Comparison of ENCODE assay signal across 8 cellular contexts in genomic region chr6:11218827-11219826, GRCh38. TPM values are rescaled to one million over a fixed set of nuclear protein-coding genes. Genes with fewer than 3 reads are reported as not detected.
DNase-seq lines count a peak whose midpoint lies in the region; ATAC-seq and TF ChIP-seq lines count a peak whose summit lies in the region.

No MANE protein-coding gene starts in this region.

- peak overlapping the region; percentile 61 to 84 (median 74) for H3K27ac ChIP-seq in gastrocnemius medialis

- H3K27me3 Mint-ChIP-seq in IgD-negative memory B cell, result no peaks in the 10 kb centered on the region

- ATAC-seq in gastrocnemius medialis, result peak; percentile 64 to 67

- no peaks in the 10 kb centered on the region for H3K27me3 ChIP-seq in gastrocnemius medialis

- no peak overlapping the region for H3K4me3 Mint-ChIP-seq in IgD-negative memory B cell

- H3K36me3 ChIP-seq in gastrocnemius medialis, result no peaks in the 10 kb centered on the region

- H3K4me1 ChIP-seq in gastrocnemius medialis, result peaks cover 28 to 48% of the 10 kb centered on the region in 2 donors

- H3K9me3 Mint-ChIP-seq in IgD-negative memory B cell, result no peaks in the 10 kb centered on the region

- peaks cover 8% of the 10 kb centered on the region for H3K36me3 Mint-ChIP-seq in IgD-negative memory B cell

- H3K4me3 ChIP-seq in gastrocnemius medialis, result peak overlapping the region in 2 of 4 donors; percentile 3 to 7

- H3K27ac Mint-ChIP-seq in IgD-negative memory B cell, result peak overlapping the region in 2 of 3 donors; percentile 19 to 47

- DNase-seq in astrocyte of the hippocampus (ENCODE audit: low read depth, low spot score) (peak; percentile 20), kidney tubule cell (ENCODE audit: low spot score) (peak; percentile 87), gastrocnemius medialis (peak; percentile 37 to 55), A172 (ENCODE audit: low spot score) (no peak), GDM1 (lab: John Stamatoyannopoulos, UW) (no peak), NCI-H2227 treated with DMSO at 0.1 percent for 48 hours (lab: John Stamatoyannopoulos, UW) (no peak), NCI-H446 (lab: John Stamatoyannopoulos, UW) (no peak)

- peak in 1 of 2 donors; percentile 50 for TF ChIP-seq POLR2A in gastrocnemius medialis (IDR thresholded peaks at IDR 0.05)

- no peak for TF ChIP-seq CTCF in gastrocnemius medialis (IDR thresholded peaks at IDR 0.05 in 4 of 5, conservative IDR thresholded peaks at IDR 0.05 in 1 of 5)

- in situ Hi-C loops in gastrocnemius medialis (cut with MboI; ENCODE audit: low sequenced_read_pairs in 4 of 4), result no loop called here

- intact Hi-C loops in gastrocnemius medialis (cut with DNase I; ENCODE audit: low total_unique reads), result no loop called here

- H3K9me3 ChIP-seq in gastrocnemius medialis, result no peaks in the 10 kb centered on the region

- peaks cover 8 to 22% (median 19%) of the 10 kb centered on the region in 3 donors for H3K4me1 Mint-ChIP-seq in IgD-negative memory B cell

RNA-seq across cellular contexts. Expression of gene NEDD9, which starts 13.3 kb away (rescaled TPM):
- 32.4 TPM for polyA plus RNA-seq in IgD-negative memory B cell
- total RNA-seq in gastrocnemius medialis, result 10 to 100 TPM; 19.8 to 49.4 (median 35.6) TPM
- total RNA-seq in A172 (2014; rRNA removed; shearing (Covaris generic)), result 13.3 and 18.3 TPM in 2 replicates

Comparison
In these comparisons a context has a peak if more than half of its experiments do, and no peak if none do; other contexts are left out.
1. DNase-seq: peak in astrocyte of the hippocampus (single experiment), kidney tubule cell (single experiment) and gastrocnemius medialis (2 of 2); none in A172 (single experiment), GDM1 (single experiment), NCI-H2227 treated with DMSO at 0.1 percent for 48 hours (single experiment) and NCI-H446 (0 of 2).